Comparison of ENCODE assay signal across 32 cellular contexts in genomic region chrX:48357681-48358080, GRCh38. TPM values are rescaled to one million over a fixed set of nuclear protein-coding genes. Genes with fewer than 3 reads are reported as not detected.
"Had no signal": no experiment of that assay in that cellular context is flagged by ENCODE, and none has a peak within 500 bp of the region (broad histone marks: within the 10 kb centered on the region; RNA-seq: fewer than 3 reads in every experiment).

No MANE protein-coding gene starts in this region.

- H3K4me1 ChIP-seq: stomach, suprapubic skin, testis, thyroid gland, tibial artery, tibial nerve, transverse colon, upper lobe of left lung, upper lobe of right lung, uterus, vagina had no signal

- H3K4me3 ChIP-seq: stomach, suprapubic skin, testis, thoracic aorta, thyroid gland, tibial artery, tibial nerve, transverse colon, upper lobe of left lung, upper lobe of right lung, uterus, vagina had no signal

- H3K36me3 ChIP-seq: stomach, suprapubic skin, thoracic aorta, thyroid gland, tibial artery, tibial nerve, transverse colon, upper lobe of left lung, upper lobe of right lung, uterus, vagina had no signal

- H3K27me3 Mint-ChIP-seq: stimulated activated naive CD8-positive, alpha-beta T cell treated with anti-CD3 and anti-CD28 coated beads, Interleukin-15, Interleukin-2, amounts not matched to agents 100 ng/mL and 50 ng/mL, for 24 hours; type B pancreatic cell had no signal

- DNase-seq: stimulated activated CD4-positive, alpha-beta T cell treated with anti-CD3 and anti-CD28 coated beads, Interleukin-2, amount 100 ng/mL, for 48 hours; stimulated activated CD4-positive, alpha-beta T cell treated with anti-CD3 and anti-CD28 coated beads, Interleukin-4, amount 100 ng/mL, for 1 hour; stimulated activated CD4-positive, alpha-beta T cell treated with anti-CD3 and anti-CD28 coated beads, Interleukin-4, amount 100 ng/mL, for 24 hours; stimulated activated CD4-positive, alpha-beta T cell treated with anti-CD3 and anti-CD28 coated beads, Interleukin-4, amount 100 ng/mL, for 4 hours; stimulated activated CD8-positive, alpha-beta memory T cell treated with anti-CD3 and anti-CD28 coated beads, Interleukin-4, amount 100 ng/mL, for 48 hours; stimulated activated naive B cell treated with anti-CD40 and anti-IgM and Interleukin-4, amounts not matched to agents 10 μg/mL and 1 μg/mL and 100 μg/mL, for 72 hours; stimulated activated naive CD4-positive, alpha-beta T cell; stimulated activated naive CD4-positive, alpha-beta T cell treated with Interleukin-2 at 50 U/mL for 16 hours; stimulated activated naive CD8-positive, alpha-beta T cell treated with anti-CD3 and anti-CD28 coated beads, Interleukin-15, Interleukin-2, amounts not matched to agents 100 U/mL and 50 U/mL, for 24 hours; stomach; substantia nigra; testis; thyroid gland; tibial artery; transverse colon; trophoblast cell; upper lobe of left lung; upper lobe of right lung; uterus had no signal

- ATAC-seq: stimulated activated effector memory CD8-positive, alpha-beta T cell treated with anti-CD3 and anti-CD28 coated beads, Interleukin-12 subunit alpha, Interleukin-12 subunit beta, amount 100 ng/mL, for 72 hours; stimulated activated memory B cell treated with anti-CD40 and anti-IgM and Interleukin-4, amounts not matched to agents 10 μg/mL and 1 μg/mL and 100 μg/mL, for 72 hours; stimulated activated naive B cell treated with anti-CD40 and anti-IgM and Interleukin-4, amounts not matched to agents 10 μg/mL and 1 μg/mL and 100 μg/mL, for 72 hours; stimulated activated naive CD8-positive, alpha-beta T cell treated with anti-CD3 and anti-CD28 coated beads, Interleukin-15, Interleukin-2, amounts not matched to agents 100 U/mL and 50 U/mL, for 24 hours; upper lobe of right lung had no signal

- H3K36me3 Mint-ChIP-seq: stimulated activated effector memory CD8-positive, alpha-beta T cell treated with anti-CD3 and anti-CD28 coated beads, Interleukin-12 subunit alpha, Interleukin-12 subunit beta, amount 100 ng/mL, for 72 hours; stimulated activated memory B cell treated with anti-CD40 and anti-IgM and Interleukin-4, amounts not matched to agents 10 μg/mL and 1 μg/mL and 100 μg/mL, for 72 hours; stimulated activated naive B cell treated with anti-CD40 and anti-IgM and Interleukin-4, amounts not matched to agents 10 μg/mL and 1 μg/mL and 100 μg/mL, for 72 hours; type B pancreatic cell had no signal

- H3K9me3 ChIP-seq: stomach, suprapubic skin, testis, thoracic aorta, thyroid gland, tibial artery, tibial nerve, transverse colon, upper lobe of left lung, upper lobe of right lung, uterus, vagina had no signal

- H3K27ac Mint-ChIP-seq: stimulated activated effector memory CD8-positive, alpha-beta T cell treated with anti-CD3 and anti-CD28 coated beads, Interleukin-12 subunit alpha, Interleukin-12 subunit beta, amount 100 ng/mL, for 72 hours; stimulated activated memory B cell treated with anti-CD40 and anti-IgM and Interleukin-4, amounts not matched to agents 10 μg/mL and 1 μg/mL and 100 μg/mL, for 72 hours; stimulated activated naive B cell treated with anti-CD40 and anti-IgM and Interleukin-4, amounts not matched to agents 10 μg/mL and 1 μg/mL and 100 μg/mL, for 72 hours; stimulated activated naive CD8-positive, alpha-beta T cell treated with anti-CD3 and anti-CD28 coated beads, Interleukin-15, Interleukin-2, amounts not matched to agents 100 ng/mL and 50 ng/mL, for 24 hours; type B pancreatic cell had no signal

- H3K4me1 Mint-ChIP-seq: stimulated activated effector memory CD8-positive, alpha-beta T cell treated with anti-CD3 and anti-CD28 coated beads, Interleukin-12 subunit alpha, Interleukin-12 subunit beta, amount 100 ng/mL, for 72 hours; stimulated activated memory B cell treated with anti-CD40 and anti-IgM and Interleukin-4, amounts not matched to agents 10 μg/mL and 1 μg/mL and 100 μg/mL, for 72 hours; stimulated activated naive B cell treated with anti-CD40 and anti-IgM and Interleukin-4, amounts not matched to agents 10 μg/mL and 1 μg/mL and 100 μg/mL, for 72 hours had no signal

- H3K4me3 Mint-ChIP-seq: stimulated activated effector memory CD8-positive, alpha-beta T cell treated with anti-CD3 and anti-CD28 coated beads, Interleukin-12 subunit alpha, Interleukin-12 subunit beta, amount 100 ng/mL, for 72 hours; stimulated activated memory B cell treated with anti-CD40 and anti-IgM and Interleukin-4, amounts not matched to agents 10 μg/mL and 1 μg/mL and 100 μg/mL, for 72 hours; stimulated activated naive B cell treated with anti-CD40 and anti-IgM and Interleukin-4, amounts not matched to agents 10 μg/mL and 1 μg/mL and 100 μg/mL, for 72 hours; stimulated activated naive CD8-positive, alpha-beta T cell treated with anti-CD3 and anti-CD28 coated beads, Interleukin-15, Interleukin-2, amounts not matched to agents 100 ng/mL and 50 ng/mL, for 24 hours; type B pancreatic cell had no signal

- H3K27ac ChIP-seq: stomach, suprapubic skin, testis, thoracic aorta, thyroid gland, tibial artery, tibial nerve, transverse colon, upper lobe of left lung, upper lobe of right lung, uterus, vagina had no signal

- H3K9me3 Mint-ChIP-seq: stimulated activated effector memory CD8-positive, alpha-beta T cell treated with anti-CD3 and anti-CD28 coated beads, Interleukin-12 subunit alpha, Interleukin-12 subunit beta, amount 100 ng/mL, for 72 hours; stimulated activated memory B cell treated with anti-CD40 and anti-IgM and Interleukin-4, amounts not matched to agents 10 μg/mL and 1 μg/mL and 100 μg/mL, for 72 hours; stimulated activated naive B cell treated with anti-CD40 and anti-IgM and Interleukin-4, amounts not matched to agents 10 μg/mL and 1 μg/mL and 100 μg/mL, for 72 hours; stimulated activated naive CD8-positive, alpha-beta T cell treated with anti-CD3 and anti-CD28 coated beads, Interleukin-15, Interleukin-2, amounts not matched to agents 100 ng/mL and 50 ng/mL, for 24 hours; type B pancreatic cell had no signal

- H3K27me3 ChIP-seq: stomach, suprapubic skin, testis, thyroid gland, tibial artery, tibial nerve, transverse colon, upper lobe of left lung, upper lobe of right lung, uterus, vagina had no signal

RNA-seq across cellular contexts. Expression of gene SSX3, which starts 1.2 kb away (rescaled TPM):
- total RNA-seq: stomach, subcutaneous adipose tissue, suprapubic skin, temporal lobe, thoracic aorta, tibial nerve, transverse colon, upper lobe of left lung, upper lobe of right lung, ureter, urinary bladder, uterus, vagina had no signal
- polyA plus RNA-seq: stomach, thymus, urinary bladder had no signal

RNA-seq across cellular contexts. Expression of gene SSX4, which starts 25.7 kb away (rescaled TPM):
- total RNA-seq: stomach, subcutaneous adipose tissue, suprapubic skin, temporal lobe, thoracic aorta, thyroid gland, tibial nerve, transverse colon, upper lobe of left lung, upper lobe of right lung, ureter, urinary bladder, uterus, vagina had no signal
- polyA plus RNA-seq: stomach, urinary bladder had no signal

RNA-seq across cellular contexts. Expression of gene SSX4B, which starts 54.1 kb away (rescaled TPM):
- total RNA-seq: stomach, subcutaneous adipose tissue, suprapubic skin, temporal lobe, thoracic aorta, thyroid gland, tibial nerve, transverse colon, upper lobe of left lung, upper lobe of right lung, ureter, urinary bladder, uterus, vagina had no signal
- polyA plus RNA-seq: stomach, thymus, urinary bladder had no signal
